ENCODE assay signal across 22 cellular contexts in genomic region chr11:1744879-1745700, GRCh38. TPM values are rescaled to one million over a fixed set of nuclear protein-coding genes. Genes with fewer than 3 reads are reported as not detected.
DNase-seq lines count a peak whose midpoint lies in the region; ATAC-seq, FAIRE-seq and TF ChIP-seq lines count a peak whose summit lies in the region.
"Had no signal": no experiment of that assay in that cellular context is flagged by ENCODE, and none has a peak within 500 bp of the region (broad histone marks: within the 10 kb centered on the region; RNA-seq: fewer than 3 reads in every experiment).

No MANE protein-coding gene starts in this region.

- TF ChIP-seq EP300 in HepG2 (IDR thresholded peaks at IDR 0.05; ENCODE audit: low read depth in 2 of 2, low read length in 2 of 2) (no peak), HepG2 (CRISPR knock-in tag; IDR thresholded peaks at IDR 0.05; ENCODE audit: borderline replicate concordance) (no peak)

- no peaks in the 10 kb centered on the region for H4K20me1 ChIP-seq in HepG2 (ENCODE audit: insufficient read depth, low read length)

- no TSS peak for BruUV-seq in HepG2 (replicated peaks; lab: Mats Ljungman, UMichigan)

- H3K27ac ChIP-seq in cingulate gyrus (ENCODE audit: low read depth, low read length) (peak overlapping the region; percentile 69), HepG2 (ENCODE audit: extremely low read length, insufficient read depth, low read length) (no peak overlapping the region), substantia nigra (ENCODE audit: low read depth, low read length, poor library complexity, severe bottlenecking) (peak overlapping the region; percentile 63)
- H3K27ac ChIP-seq: body of pancreas, hepatocyte, thyroid gland had no signal

- no peak overlapping the region for H3K4me2 ChIP-seq in HepG2 (ENCODE audit: low read depth, low read length)
- H3K4me2 ChIP-seq: hepatocyte had no signal

- peaks cover 5% of the 10 kb centered on the region; the same call in 1 of the 2 replicates for H3K4me1 ChIP-seq in HepG2 (ENCODE audit: insufficient read depth, low read length)

- TF ChIP-seq RAD21 in HepG2 (CRISPR knock-in tag; IDR thresholded peaks at IDR 0.05) = no peak

- intact Hi-C loops in HepG2 (cut with micrococcal nuclease; ENCODE audit: unreplicated experiment) = no loop called here

- CTCF ChIA-PET in HepG2 (lab: Yijun Ruan, JAX; ENCODE audit: low intra/inter-chr PET ratio, low total read pairs) = no interaction called here

- POLR2A ChIA-PET in HepG2 (lab: Yijun Ruan, JAX) = interaction anchor here (1.1 kb wide), 1 partner anchor 17 kb away, joined by 3 read pairs; no protein-coding TSS in a partner anchor

- H3K4me3 ChIP-seq in HepG2 (replicated peaks in 1 of 3; ENCODE audit: insufficient read depth in 1 of 3, low read depth in 2 of 3, low read length in 3 of 3) = no peak overlapping the region
- H3K4me3 ChIP-seq: body of pancreas, hepatocyte, MG63, thyroid gland had no signal

- H2AFZ ChIP-seq in HepG2 (ENCODE audit: low read length) = no peak overlapping the region
- H2AFZ ChIP-seq: hepatocyte had no signal

- H3K27me3 ChIP-seq in HepG2 (ENCODE audit: control insufficient read depth in 1 of 2, insufficient read depth in 2 of 2, low read length in 2 of 2) = peaks cover 3 to 19% of the 10 kb centered on the region in 2 experiments; a peak in 4 of 5 replicates
- H3K27me3 ChIP-seq: body of pancreas, thyroid gland had no signal

- DNase-seq in HepG2 (ENCODE audit: low spot score) = no peak
- peak in 7 of 49 donors; percentile 35 to 77 (median 58) for DNase-seq in substantia nigra (lab: John Stamatoyannopoulos, UW)
- no peak for DNase-seq in activated gamma-delta T cell treated with Interleukin-2 at 50 U/mL for 16 hours
- no peak for DNase-seq in H54 (ENCODE audit: insufficient read length, low spot score)
- DNase-seq: activated CD4-positive, CD25-positive, alpha-beta regulatory T cell; AML-193; MG63; NCI-H187; NCI-H510A; SHP77; small intestine; stimulated activated CD4-positive, alpha-beta T cell treated with anti-CD3 and anti-CD28 coated beads, Interleukin-4, amount 100 ng/mL, for 4 hours; T-helper 2 cell; thyroid gland had no signal

- TF ChIP-seq POLR2A in HepG2 (IDR thresholded peaks at IDR 0.05; ENCODE audit: insufficient read depth in 1 of 2, low read depth in 2 of 2, low read length in 2 of 2) (no peak), H54 (IDR thresholded peaks at IDR 0.05; ENCODE audit: low read depth, low read length) (no peak)

- no peak overlapping the region for H3K9ac ChIP-seq in HepG2 (ENCODE audit: insufficient read depth, low read depth, low read length)

- WGBS in HepG2 (ENCODE audit: low lambda C conversion rate) = 57% methylated on average over 12 of the region's 20 CpGs

- no peaks in the 10 kb centered on the region for H3K9me3 ChIP-seq in HepG2 (ENCODE audit: low read length)
- H3K9me3 ChIP-seq: body of pancreas, Caco-2, MG63, thyroid gland had no signal

- in situ Hi-C loops in HepG2 (cut with HindIII; ENCODE audit: extremely low pct_ligation_motif_present, low pct_unique_long_range_greater_than_20kb) = no loop called here

- FAIRE-seq in HepG2 (lab: Jason Lieb, UNC) = no peak
- FAIRE-seq in H54 (lab: Jason Lieb, UNC) = no peak
- FAIRE-seq: small intestine had no signal

- H3K36me3 ChIP-seq in HepG2 (replicated peaks in 1 of 2; ENCODE audit: control insufficient read depth in 1 of 2, insufficient read depth in 2 of 2, low read length in 2 of 2) = no peaks in the 10 kb centered on the region
- H3K36me3 ChIP-seq: MG63, thyroid gland had no signal

- H3K79me2 ChIP-seq in HepG2 (ENCODE audit: insufficient read depth, low read length) = no peaks in the 10 kb centered on the region
- H3K79me2 ChIP-seq: hepatocyte had no signal

- ATAC-seq in SK-N-SH treated with all-trans-retinoic acid at 6 μM for 48 hours (peak; percentile 23; the same call in 1 of the 3 replicates), HepG2 (no peak; the same call in 2 of the 3 replicates), GM19023 (IDR thresholded peaks at IDR 0.05; ENCODE audit: unreplicated experiment) (no peak)
- ATAC-seq: body of pancreas had no signal

- no peak for TF ChIP-seq CTCF in HepG2 (CRISPR knock-in tag; IDR thresholded peaks at IDR 0.05)

TF ChIP-seq in SK-N-SH treated with all-trans-retinoic acid at 6 μM for 48 hours, 23 proteins besides CTCF, POLR2A, EP300 and RAD21 (continues in another document):
- peak; percentile 19; the same call in 1 of the 2 replicates for TF ChIP-seq ZNF70 (CRISPR knock-in tag; IDR thresholded peaks at IDR 0.05)
- TF ChIP-seq ZFP30 (CRISPR knock-in tag; IDR thresholded peaks at IDR 0.05) = no peak

RNA-seq across cellular contexts. Expression of gene IFITM10, which starts 5.3 kb away (rescaled TPM):
- total RNA-seq in HepG2 (2016; rRNA removed; fragmentation: Illumina TruSeq; extraction: Trizol) = 0.09 TPM in 1 of 2 replicates, not detected in the other
- not detected in 2 replicates for total RNA-seq in HepG2 (2016; cell fraction: cytosol; rRNA removed; fragmentation: Illumina TruSeq; extraction: Trizol; ENCODE audit: low read depth)
- not detected in 2 replicates for total RNA-seq in HepG2 (2016; cell fraction: insoluble cytoplasmic fraction; rRNA removed; fragmentation: Illumina TruSeq; extraction: Trizol)
- total RNA-seq in HepG2 (2016; cell fraction: membrane; rRNA removed; fragmentation: Illumina TruSeq; extraction: Trizol) = not detected in 2 replicates
- total RNA-seq in HepG2 (2016; cell fraction: nucleus; rRNA removed; fragmentation: Illumina TruSeq; extraction: Trizol) = not detected in 2 replicates
- polyA plus RNA-seq in HepG2 (2011; rRNA removed) = 0.13 and 0.22 TPM in 2 replicates
- polyA plus RNA-seq in HepG2 (2011; cell fraction: cytosol; rRNA removed) = 0.08 and 0.11 TPM in 2 replicates
- polyA plus RNA-seq in HepG2 (2011; cell fraction: nucleus; rRNA removed) = 1.8 and 2.5 TPM in 2 replicates
- polyA plus RNA-seq in HepG2 (2012) = 0.47 and 1.3 TPM in 2 replicates
- polyA plus RNA-seq in HepG2 (2016; cell fraction: cytosol; fragmentation: Illumina TruSeq; extraction: Trizol; ENCODE audit: low read depth) = not detected in 2 replicates
- not detected in 2 replicates for polyA plus RNA-seq in HepG2 (2016; cell fraction: insoluble cytoplasmic fraction; fragmentation: Illumina TruSeq; extraction: Trizol; ENCODE audit: low read depth)
- not detected in 2 replicates for polyA plus RNA-seq in HepG2 (2016; cell fraction: membrane; fragmentation: Illumina TruSeq; extraction: Trizol; ENCODE audit: low read depth)
- polyA plus RNA-seq in HepG2 (2016; cell fraction: nucleus; fragmentation: Illumina TruSeq; extraction: Trizol; ENCODE audit: insufficient read depth, low read depth) = not detected in 2 replicates
- polyA minus RNA-seq in HepG2 (2011; rRNA and poly(A)+ RNA removed; ENCODE audit: low replicate concordance) = 0.28 and 0.44 TPM in 2 replicates
- not detected in 2 replicates for polyA minus RNA-seq in HepG2 (2011; cell fraction: cytosol; rRNA and poly(A)+ RNA removed)
- polyA minus RNA-seq in HepG2 (2011; cell fraction: nucleus; rRNA and poly(A)+ RNA removed) = 1.0 and 1.6 TPM in 2 replicates

RNA-seq across cellular contexts. Expression of gene CTSD, which starts 18.6 kb away (rescaled TPM):
- total RNA-seq in HepG2 (2016; rRNA removed; fragmentation: Illumina TruSeq; extraction: Trizol) = 41.6 and 143 TPM in 2 replicates
- 27.5 and 30.2 TPM in 2 replicates for total RNA-seq in HepG2 (2016; cell fraction: cytosol; rRNA removed; fragmentation: Illumina TruSeq; extraction: Trizol; ENCODE audit: low read depth)
- 34.4 and 150 TPM in 2 replicates for total RNA-seq in HepG2 (2016; cell fraction: insoluble cytoplasmic fraction; rRNA removed; fragmentation: Illumina TruSeq; extraction: Trizol)
- total RNA-seq in HepG2 (2016; cell fraction: membrane; rRNA removed; fragmentation: Illumina TruSeq; extraction: Trizol) = 48.5 and 49.5 TPM in 2 replicates
- total RNA-seq in HepG2 (2016; cell fraction: nucleus; rRNA removed; fragmentation: Illumina TruSeq; extraction: Trizol) = 148 and 175 TPM in 2 replicates
- 230 and 408 TPM in 2 replicates for polyA plus RNA-seq in HepG2 (2011; rRNA removed)
- 243 and 281 TPM in 2 replicates for polyA plus RNA-seq in HepG2 (2011; cell fraction: cytosol; rRNA removed)
- 384 and 418 TPM in 2 replicates for polyA plus RNA-seq in HepG2 (2011; cell fraction: nucleus; rRNA removed)
- 353 and 402 TPM in 2 replicates for polyA plus RNA-seq in HepG2 (2012)
- polyA plus RNA-seq in HepG2 (2016; cell fraction: cytosol; fragmentation: Illumina TruSeq; extraction: Trizol; ENCODE audit: low read depth) = 52.6 and 53.6 TPM in 2 replicates
- 67.0 and 91.4 TPM in 2 replicates for polyA plus RNA-seq in HepG2 (2016; cell fraction: insoluble cytoplasmic fraction; fragmentation: Illumina TruSeq; extraction: Trizol; ENCODE audit: low read depth)
- 63.0 and 71.7 TPM in 2 replicates for polyA plus RNA-seq in HepG2 (2016; cell fraction: membrane; fragmentation: Illumina TruSeq; extraction: Trizol; ENCODE audit: low read depth)
- polyA plus RNA-seq in HepG2 (2016; cell fraction: nucleus; fragmentation: Illumina TruSeq; extraction: Trizol; ENCODE audit: insufficient read depth, low read depth) = 389 and 405 TPM in 2 replicates
- 165 and 658 TPM in 2 replicates for polyA minus RNA-seq in HepG2 (2011; rRNA and poly(A)+ RNA removed; ENCODE audit: low replicate concordance)
- polyA minus RNA-seq in HepG2 (2011; cell fraction: cytosol; rRNA and poly(A)+ RNA removed) = 233 and 311 TPM in 2 replicates
- polyA minus RNA-seq in HepG2 (2011; cell fraction: nucleus; rRNA and poly(A)+ RNA removed) = 60.6 and 93.4 TPM in 2 replicates

RNA-seq across cellular contexts. Expression of gene KRTAP5-6, which starts 48.1 kb away (rescaled TPM):
- total RNA-seq in HepG2 (2016; rRNA removed; fragmentation: Illumina TruSeq; extraction: Trizol) = not detected in 2 replicates
- total RNA-seq in HepG2 (2016; cell fraction: cytosol; rRNA removed; fragmentation: Illumina TruSeq; extraction: Trizol; ENCODE audit: low read depth) = not detected in 2 replicates
- not detected in 2 replicates for total RNA-seq in HepG2 (2016; cell fraction: insoluble cytoplasmic fraction; rRNA removed; fragmentation: Illumina TruSeq; extraction: Trizol)
- not detected in 2 replicates for total RNA-seq in HepG2 (2016; cell fraction: membrane; rRNA removed; fragmentation: Illumina TruSeq; extraction: Trizol)
- not detected in 2 replicates for total RNA-seq in HepG2 (2016; cell fraction: nucleus; rRNA removed; fragmentation: Illumina TruSeq; extraction: Trizol)
- not detected in 2 replicates for polyA plus RNA-seq in HepG2 (2011; rRNA removed)
- polyA plus RNA-seq in HepG2 (2011; cell fraction: cytosol; rRNA removed) = 0.15 TPM in 1 of 2 replicates, not detected in the other
- polyA plus RNA-seq in HepG2 (2011; cell fraction: nucleus; rRNA removed) = 0.35 and 0.43 TPM in 2 replicates
- polyA plus RNA-seq in HepG2 (2012) = not detected in 2 replicates
- polyA plus RNA-seq in HepG2 (2016; cell fraction: cytosol; fragmentation: Illumina TruSeq; extraction: Trizol; ENCODE audit: low read depth) = not detected in 2 replicates
- polyA plus RNA-seq in HepG2 (2016; cell fraction: insoluble cytoplasmic fraction; fragmentation: Illumina TruSeq; extraction: Trizol; ENCODE audit: low read depth) = not detected in 2 replicates
- not detected in 2 replicates for polyA plus RNA-seq in HepG2 (2016; cell fraction: membrane; fragmentation: Illumina TruSeq; extraction: Trizol; ENCODE audit: low read depth)
- polyA plus RNA-seq in HepG2 (2016; cell fraction: nucleus; fragmentation: Illumina TruSeq; extraction: Trizol; ENCODE audit: insufficient read depth, low read depth) = not detected in 2 replicates
- not detected in 2 replicates for polyA minus RNA-seq in HepG2 (2011; rRNA and poly(A)+ RNA removed; ENCODE audit: low replicate concordance)
- polyA minus RNA-seq in HepG2 (2011; cell fraction: cytosol; rRNA and poly(A)+ RNA removed) = not detected in 2 replicates
- not detected in 2 replicates for polyA minus RNA-seq in HepG2 (2011; cell fraction: nucleus; rRNA and poly(A)+ RNA removed)
- total RNA-seq: body of pancreas, Caco-2, hepatocyte, kidney epithelial cell, mucosa of gallbladder, thyroid gland had no signal
- polyA plus RNA-seq: hepatocyte, small intestine had no signal
